ENCODE assay signal across 16 cellular contexts in genomic region chr20:58102744-58103516, GRCh38.
A peak's percentile ranks its signal among the peaks of the same experiment; 100 is the strongest.
DNase-seq lines count a peak whose midpoint lies in the region; ATAC-seq and TF ChIP-seq lines count a peak whose summit lies in the region.
"Had no signal": no experiment of that assay in that cellular context is flagged by ENCODE, and none has a peak within 500 bp of the region (broad histone marks: within the 10 kb centered on the region; RNA-seq: fewer than 3 reads in every experiment).

No MANE protein-coding gene starts in this region.

- peak; percentile 53 to 65 for ATAC-seq in activated CD4-positive, CD25-positive, alpha-beta regulatory T cell treated with anti-CD3 and anti-CD28 coated beads, Interleukin-2, amount 50 U/mL, for 24 hours
- ATAC-seq in PC-3: no peak
- ATAC-seq in HG02973 (IDR thresholded peaks at IDR 0.05; ENCODE audit: unreplicated experiment): no peak
- ATAC-seq: GM12878 had no signal

- no peaks in the 10 kb centered on the region for H3K9me2 ChIP-seq in PC-3 (replicated peaks; ENCODE audit: low read length)

- BruUV-seq in PC-3 (replicated peaks; lab: Mats Ljungman, UMichigan): no TSS peak

- H3K9ac ChIP-seq in PC-3 (ENCODE audit: low read length): no peak overlapping the region

- TF ChIP-seq CTCF in PC-3 (conservative IDR thresholded peaks at IDR 0.05; ENCODE audit: low read depth, low read length) (no peak), coronary artery (IDR thresholded peaks at IDR 0.05) (no peak)

- no peak overlapping the region for H3K4me3 ChIP-seq in PC-3 (ENCODE audit: low read length)
- H3K4me3 ChIP-seq in coronary artery: no peak overlapping the region
- H3K4me3 ChIP-seq: GM12878, Peyer's patch had no signal

- no peaks in the 10 kb centered on the region for H3K79me2 ChIP-seq in PC-3 (ENCODE audit: low read length)

- H3K27ac ChIP-seq in PC-3 (ENCODE audit: low read length) (0 out of 2 replicates have a peak overlapping the region, but pooled peaks have one; percentile 2), coronary artery (no peak overlapping the region)
- H3K27ac ChIP-seq: Peyer's patch had no signal

- no peak for DNase-seq in activated CD4-positive, CD25-positive, alpha-beta regulatory T cell (lab: John Stamatoyannopoulos, UW)
- DNase-seq in PC-3 (peak; percentile 79), coronary artery (ENCODE audit: low spot score) (peak; percentile 38), NCI-H446 (lab: John Stamatoyannopoulos, UW) (no peak), DMS79 treated with DMSO at 0.1 percent for 48 hours (lab: John Stamatoyannopoulos, UW) (no peak)
- peak; percentile 52 to 59 for DNase-seq in stimulated activated CD8-positive, alpha-beta memory T cell treated with anti-CD3 and anti-CD28 coated beads, Interleukin-15, amount 100 ng/mL, for 48 hours (ENCODE audit: low read depth in 2 of 2)
- DNase-seq: dermis blood vessel endothelial cell, DMS 273 treated with DMSO at 0.1 percent for 48 hours, KG1, kidney glomerular epithelial cell, nephron progenitor cell, Peyer's patch, substantia nigra had no signal

- H3F3A ChIP-seq in PC-3 (ENCODE audit: low read length, unreplicated experiment): no peaks in the 10 kb centered on the region

- CTCF ChIA-PET in PC-3 (lab: Charles Lee): no interaction called here

- H4K20me1 ChIP-seq in PC-3 (ENCODE audit: low read length): no peaks in the 10 kb centered on the region

- intact Hi-C loops in PC-3 (cut with micrococcal nuclease): no loop called here

- no peaks in the 10 kb centered on the region for H3K36me3 ChIP-seq in PC-3 (ENCODE audit: low read depth, low read length)
- H3K36me3 ChIP-seq: Peyer's patch had no signal

- no peak overlapping the region for H2AFZ ChIP-seq in PC-3 (ENCODE audit: low read length)

- no peaks in the 10 kb centered on the region for H3K27me3 ChIP-seq in PC-3 (ENCODE audit: low read length)
- H3K27me3 ChIP-seq: Peyer's patch had no signal

- no peaks in the 10 kb centered on the region for H3K9me3 ChIP-seq in PC-3 (ENCODE audit: low read length)
- H3K9me3 ChIP-seq: Peyer's patch had no signal

- POLR2A ChIA-PET in PC-3 (lab: Charles Lee; ENCODE audit: unreplicated experiment): no interaction called here

- peaks cover 12% of the 10 kb centered on the region for H3K4me1 ChIP-seq in PC-3 (ENCODE audit: insufficient read depth, low read length)
- H3K4me1 ChIP-seq: Peyer's patch had no signal

- peak overlapping the region; percentile 27 for H3K4me2 ChIP-seq in PC-3 (ENCODE audit: low read length)

Comparison
In these comparisons a context has a peak if more than half of its experiments do, and no peak if none do; other contexts are left out.
1. ATAC-seq: peak in activated CD4-positive, CD25-positive, alpha-beta regulatory T cell treated with anti-CD3 and anti-CD28 coated beads, Interleukin-2, amount 50 U/mL, for 24 hours (2 of 2); none in PC-3 (single experiment) and HG02973 (single experiment).
2. DNase-seq: peak in PC-3 (single experiment), coronary artery (single experiment) and stimulated activated CD8-positive, alpha-beta memory T cell treated with anti-CD3 and anti-CD28 coated beads, Interleukin-15, amount 100 ng/mL, for 48 hours (2 of 2); none in activated CD4-positive, CD25-positive, alpha-beta regulatory T cell (0 of 4), NCI-H446 (0 of 2) and DMS79 treated with DMSO at 0.1 percent for 48 hours (single experiment).